19 cellular contexts compared by ENCODE assay signal in the genomic region with DNA sequence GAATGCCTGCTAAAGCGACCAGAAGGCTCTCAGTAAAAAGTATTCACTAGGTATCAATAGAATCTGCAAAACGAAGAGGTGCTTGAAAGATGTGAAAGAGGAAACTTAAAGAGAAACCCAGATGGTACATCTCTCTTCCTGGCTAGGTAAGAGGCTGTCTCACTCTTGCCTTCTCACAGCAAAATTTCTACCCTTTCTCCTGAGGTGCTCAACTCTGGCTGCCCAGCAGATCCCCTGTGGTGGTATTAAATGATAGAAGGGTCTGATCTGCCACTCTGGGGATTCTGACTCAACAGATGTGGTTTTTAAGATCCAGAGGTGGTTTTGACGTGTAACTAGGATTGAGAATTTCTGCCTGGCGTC. TPM values are rescaled to one million over a fixed set of nuclear protein-coding genes. Genes with fewer than 3 reads are reported as not detected.
DNase-seq lines count a peak whose midpoint lies in the region; ATAC-seq and TF ChIP-seq lines count a peak whose summit lies in the region.
"Had no signal": no experiment of that assay in that cellular context is flagged by ENCODE, and none has a peak within 500 bp of the region (broad histone marks: within the 10 kb centered on the region; RNA-seq: fewer than 3 reads in every experiment).

No MANE protein-coding gene starts in this region.

- peak; percentile 60 for ATAC-seq in activated CD4-positive, alpha-beta T cell treated with anti-CD3 and anti-CD28 coated beads for 36 hours
- ATAC-seq in GM21381 (IDR thresholded peaks at IDR 0.05; ENCODE audit: unreplicated experiment) (peak; percentile 69), HG02840 (IDR thresholded peaks at IDR 0.05; ENCODE audit: low FRiP score, unreplicated experiment) (no peak), HG03342 (IDR thresholded peaks at IDR 0.05; ENCODE audit: unreplicated experiment) (no peak)
- peak; percentile 43 for ATAC-seq in activated T-helper 17 cell treated with anti-CD3 and anti-CD28 coated beads, Interleukin-2, amount 50 U/mL, for 72 hours (replicated peaks)
- ATAC-seq: GM12878, HCT116, Right ventricle myocardium inferior had no signal

- intact Hi-C loops in activated CD4-positive, alpha-beta T cell treated with anti-CD3 and anti-CD28 coated beads for 36 hours (cut with DNase I, micrococcal nuclease) = no loop called here

- TF ChIP-seq CTCF in parathyroid adenoma (IDR thresholded peaks at IDR 0.05) = no peak

- CTCF ChIA-PET in activated CD4-positive, alpha-beta T cell treated with anti-CD3 and anti-CD28 coated beads for 36 hours (lab: Charles Lee) = no interaction called here

- no peaks in the 10 kb centered on the region for H4K20me1 ChIP-seq in GM23248 (ENCODE audit: insufficient read depth)

- no peaks in the 10 kb centered on the region for H3K9me3 Mint-ChIP-seq in activated CD4-positive, alpha-beta T cell treated with anti-CD3 and anti-CD28 coated beads for 36 hours (ENCODE audit: low read depth)
- H3K9me3 Mint-ChIP-seq in activated T-helper 17 cell treated with anti-CD3 and anti-CD28 coated beads, Interleukin-2, amount 50 U/mL, for 72 hours = no peaks in the 10 kb centered on the region
- H3K9me3 Mint-ChIP-seq: brain had no signal

- no peaks in the 10 kb centered on the region for H3F3A ChIP-seq in GM23248 (ENCODE audit: insufficient read depth)

- H3K27me3 Mint-ChIP-seq in activated CD4-positive, alpha-beta T cell treated with anti-CD3 and anti-CD28 coated beads for 36 hours = peaks cover 9% of the 10 kb centered on the region
- H3K27me3 Mint-ChIP-seq in activated T-helper 17 cell treated with anti-CD3 and anti-CD28 coated beads, Interleukin-2, amount 50 U/mL, for 72 hours = no peaks in the 10 kb centered on the region

- no peaks in the 10 kb centered on the region for H3K36me3 Mint-ChIP-seq in activated CD4-positive, alpha-beta T cell treated with anti-CD3 and anti-CD28 coated beads for 36 hours (ENCODE audit: low read depth)
- H3K36me3 Mint-ChIP-seq in activated T-helper 17 cell treated with anti-CD3 and anti-CD28 coated beads, Interleukin-2, amount 50 U/mL, for 72 hours (ENCODE audit: low read depth) = no peaks in the 10 kb centered on the region
- H3K36me3 Mint-ChIP-seq: brain had no signal

- H3K79me2 ChIP-seq in parathyroid adenoma = no peaks in the 10 kb centered on the region
- no peaks in the 10 kb centered on the region for H3K79me2 ChIP-seq in GM23248 (ENCODE audit: insufficient read depth)

- no peak overlapping the region for H2AFZ ChIP-seq in parathyroid adenoma
- H2AFZ ChIP-seq in GM23248 = no peak overlapping the region

- peak overlapping the region; percentile 16 for H3K4me2 ChIP-seq in parathyroid adenoma (ENCODE audit: low read length)
- H3K4me2 ChIP-seq in GM23248 (ENCODE audit: unreplicated experiment) = no peak overlapping the region

- no peak overlapping the region for H3K4me3 Mint-ChIP-seq in activated CD4-positive, alpha-beta T cell treated with anti-CD3 and anti-CD28 coated beads for 36 hours
- H3K4me3 Mint-ChIP-seq in activated T-helper 17 cell treated with anti-CD3 and anti-CD28 coated beads, Interleukin-2, amount 50 U/mL, for 72 hours = no peak overlapping the region

- no peak overlapping the region for H3K27ac Mint-ChIP-seq in activated CD4-positive, alpha-beta T cell treated with anti-CD3 and anti-CD28 coated beads for 36 hours
- H3K27ac Mint-ChIP-seq in activated T-helper 17 cell treated with anti-CD3 and anti-CD28 coated beads, Interleukin-2, amount 50 U/mL, for 72 hours = no peak overlapping the region
- H3K27ac Mint-ChIP-seq: brain had no signal

- H3K27me3 ChIP-seq in parathyroid adenoma (ENCODE audit: control insufficient read depth, insufficient read depth, low read length) (no peaks in the 10 kb centered on the region), GM23248 (replicated peaks; ENCODE audit: insufficient read depth) (no peaks in the 10 kb centered on the region)
- H3K27me3 ChIP-seq: adrenal gland, suprapubic skin had no signal

- no peak overlapping the region for H3K27ac ChIP-seq in parathyroid adenoma
- no peak overlapping the region for H3K27ac ChIP-seq in GM23248
- H3K27ac ChIP-seq: adrenal gland, suprapubic skin had no signal

- H3K9me3 ChIP-seq in parathyroid adenoma (ENCODE audit: control insufficient read depth, low read length) (no peaks in the 10 kb centered on the region), GM23248 (ENCODE audit: low read depth) (no peaks in the 10 kb centered on the region)
- H3K9me3 ChIP-seq: adrenal gland, suprapubic skin had no signal

- in situ Hi-C loops in GM23248 (cut with MboI) = loop anchor here (25.0 kb wide), 1 partner anchor 211 kb away; no protein-coding TSS in a partner anchor

- H3K4me1 Mint-ChIP-seq in activated CD4-positive, alpha-beta T cell treated with anti-CD3 and anti-CD28 coated beads for 36 hours = peaks cover 18% of the 10 kb centered on the region
- no peaks in the 10 kb centered on the region for H3K4me1 Mint-ChIP-seq in activated T-helper 17 cell treated with anti-CD3 and anti-CD28 coated beads, Interleukin-2, amount 50 U/mL, for 72 hours
- H3K4me1 Mint-ChIP-seq: brain had no signal

- no peaks in the 10 kb centered on the region for H3K9me2 ChIP-seq in GM23248 (ENCODE audit: insufficient read depth)

- H3K4me3 ChIP-seq in parathyroid adenoma (ENCODE audit: low read depth, low read length) = no peak overlapping the region
- H3K4me3 ChIP-seq in GM23248 = no peak overlapping the region
- H3K4me3 ChIP-seq: adrenal gland, GM12878, lung, suprapubic skin had no signal

- H3K9ac ChIP-seq in parathyroid adenoma = no peak overlapping the region
- H3K9ac ChIP-seq in GM23248 = no peak overlapping the region

- POLR2A ChIA-PET in activated CD4-positive, alpha-beta T cell treated with anti-CD3 and anti-CD28 coated beads for 36 hours (lab: Charles Lee) = no interaction called here

- H3K4me1 ChIP-seq in parathyroid adenoma (no peaks in the 10 kb centered on the region), GM23248 (ENCODE audit: insufficient read depth) (no peaks in the 10 kb centered on the region)
- H3K4me1 ChIP-seq: adrenal gland had no signal

- WGBS in GM23248 (ENCODE audit: low coverage in 1 of 2, low lambda C conversion rate in 2 of 2, missing lambda C conversion rate in 2 of 2), 2 experiments = 82 to 86% methylated on average over 3 to 4 of the region's 4 CpGs

- H3K36me3 ChIP-seq in parathyroid adenoma (ENCODE audit: control insufficient read depth, insufficient read depth, low read length) = no peaks in the 10 kb centered on the region
- H3K36me3 ChIP-seq in GM23248 (ENCODE audit: low read depth) = no peaks in the 10 kb centered on the region
- H3K36me3 ChIP-seq: adrenal gland, suprapubic skin had no signal

- no peak for DNase-seq in activated CD4-positive, alpha-beta T cell treated with anti-CD3 and anti-CD28 coated beads for 36 hours
- DNase-seq in activated CD4-positive, alpha-beta T cell treated with anti-CD3 and anti-CD28 coated beads, Interleukin-2, amount 50 U/mL, for 48 hours = no peak
- no peak for DNase-seq in GM23248
- DNase-seq: activated CD4-positive, CD25-positive, alpha-beta regulatory T cell; adrenal gland; NCI-H1092; NCI-H2029; NCI-H82 had no signal

RNA-seq across cellular contexts. Expression of gene TSPAN5, which starts 14.9 kb away (rescaled TPM):
- total RNA-seq in activated CD4-positive, alpha-beta T cell treated with anti-CD3 and anti-CD28 coated beads for 36 hours = 10 to 100 TPM; 18.4 to 23.6 TPM
- total RNA-seq in activated T-helper 17 cell treated with anti-CD3 and anti-CD28 coated beads, Interleukin-2, amount 50 U/mL, for 72 hours = 10 to 100 TPM; 17.8 to 19.0 TPM
- total RNA-seq in GM23248 (2014; rRNA removed; shearing (Covaris generic)) = 61.9 and 69.6 TPM in 2 replicates
- 70.8 and 76.6 TPM in 2 replicates for polyA plus RNA-seq in GM23248 (2016; fragmentation: Nextera tagmentation; extraction: Ambion mirVana)

Comparison
In these comparisons a context has a peak if more than half of its experiments do, and no peak if none do; other contexts are left out.
1. ATAC-seq: peak in activated CD4-positive, alpha-beta T cell treated with anti-CD3 and anti-CD28 coated beads for 36 hours (single experiment), GM21381 (single experiment) and activated T-helper 17 cell treated with anti-CD3 and anti-CD28 coated beads, Interleukin-2, amount 50 U/mL, for 72 hours (single experiment); none in HG02840 (single experiment) and HG03342 (single experiment).